Comparison of ENCODE assay signal across 13 cellular contexts in genomic region chr5:158727771-158728311, GRCh38.
A peak's percentile ranks its signal among the peaks of the same experiment; 100 is the strongest.
DNase-seq lines count a peak whose midpoint lies in the region; ATAC-seq and TF ChIP-seq lines count a peak whose summit lies in the region.
"Had no signal": no experiment of that assay in that cellular context is flagged by ENCODE, and none has a peak within 500 bp of the region (broad histone marks: within the 10 kb centered on the region; RNA-seq: fewer than 3 reads in every experiment).

No MANE protein-coding gene starts in this region.

- H3K4me1 Mint-ChIP-seq in osteocyte (ENCODE audit: unreplicated experiment): peaks cover 47% of the 10 kb centered on the region
- H3K4me1 Mint-ChIP-seq: activated CD4-positive, alpha-beta T cell treated with anti-CD3 and anti-CD28 coated beads for 36 hours had no signal

- no peaks in the 10 kb centered on the region for H3K27me3 Mint-ChIP-seq in osteocyte (ENCODE audit: unreplicated experiment)
- H3K27me3 Mint-ChIP-seq: naive B cell had no signal

- H3K4me3 Mint-ChIP-seq in osteocyte (ENCODE audit: unreplicated experiment): no peak overlapping the region
- H3K4me3 Mint-ChIP-seq: activated CD4-positive, alpha-beta T cell treated with anti-CD3 and anti-CD28 coated beads for 36 hours; naive B cell had no signal

- peak overlapping the region; percentile 61 for H3K27ac Mint-ChIP-seq in osteocyte (ENCODE audit: unreplicated experiment)
- H3K27ac Mint-ChIP-seq: activated CD4-positive, alpha-beta T cell treated with anti-CD3 and anti-CD28 coated beads for 36 hours had no signal

- H3K9me3 ChIP-seq in adrenal gland (replicated peaks in 1 of 3): no peaks in the 10 kb centered on the region
- H3K9me3 ChIP-seq: tibial artery had no signal

- no peaks in the 10 kb centered on the region for H3K9me3 Mint-ChIP-seq in osteocyte (ENCODE audit: unreplicated experiment)
- H3K9me3 Mint-ChIP-seq: naive B cell had no signal

- no peak overlapping the region for H3K4me3 ChIP-seq in adrenal gland
- H3K4me3 ChIP-seq: tibial artery had no signal

- WGBS in adrenal gland, 4 donors: 26 to 37% (median 30%) methylated on average over 9 of the region's 9 CpGs

- H3K36me3 Mint-ChIP-seq in osteocyte (ENCODE audit: unreplicated experiment): peaks cover 46% of the 10 kb centered on the region

- DNase-seq in AG20443 (ENCODE audit: low spot score) (peak; percentile 44), adrenal gland (peak; percentile 31 to 81 (median 61)), Right ventricle myocardium superior (peak; percentile 64), osteocyte (ENCODE audit: extremely low spot score, unreplicated experiment) (no peak), MV-4-11 (lab: John Stamatoyannopoulos, UW) (no peak)
- DNase-seq: activated CD4-positive, alpha-beta T cell treated with anti-CD3 and anti-CD28 coated beads for 36 hours; activated T-cell treated with anti-CD3 and anti-CD28 coated beads, Interleukin-2, amount 50 U/mL, for 48 hours; naive B cell; T-helper 1 cell had no signal

- H3K27ac ChIP-seq in adrenal gland: peak overlapping the region in 1 of 5 donors; percentile 5
- H3K27ac ChIP-seq: tibial artery had no signal

- TF ChIP-seq CTCF in adrenal gland (IDR thresholded peaks at IDR 0.05) (no peak), osteocyte (IDR thresholded peaks at IDR 0.05) (no peak)

- ATAC-seq in Right ventricle myocardium superior (ENCODE audit: poor library complexity) (peak; percentile 79), GM18907 (IDR thresholded peaks at IDR 0.05; ENCODE audit: unreplicated experiment) (no peak), HG02642 (IDR thresholded peaks at IDR 0.05; ENCODE audit: poor library complexity, unreplicated experiment) (no peak), GM21515 (IDR thresholded peaks at IDR 0.05; ENCODE audit: unreplicated experiment) (no peak)
- ATAC-seq: activated CD4-positive, alpha-beta T cell treated with anti-CD3 and anti-CD28 coated beads for 36 hours had no signal

- H3K27me3 ChIP-seq in adrenal gland: no peaks in the 10 kb centered on the region
- H3K27me3 ChIP-seq: tibial artery had no signal

- H3K4me1 ChIP-seq in adrenal gland (replicated peaks in 1 of 2): peaks cover 0 to 14% of the 10 kb centered on the region in 2 donors

- intact Hi-C loops in adrenal gland (cut with DNase I): no loop called here
- intact Hi-C loops in Right ventricle myocardium superior (cut with DNase I): no loop called here

- TF ChIP-seq POLR2A in adrenal gland (IDR thresholded peaks at IDR 0.05): no peak

- no peaks in the 10 kb centered on the region for H3K36me3 ChIP-seq in adrenal gland (replicated peaks in 1 of 2)

Comparison
In these comparisons a context has a peak if more than half of its experiments do, and no peak if none do; other contexts are left out.
1. DNase-seq: peak in AG20443 (single experiment), adrenal gland (7 of 7) and Right ventricle myocardium superior (single experiment); none in osteocyte (single experiment) and MV-4-11 (single experiment).